In genomic region chr4:84965558-84966381, GRCh38 we compare ENCODE assay signal across 1 cellular context.
A peak's percentile ranks its signal among the peaks of the same experiment; 100 is the strongest.
TF ChIP-seq lines count a peak whose summit lies in the region.

No MANE protein-coding gene starts in this region.

TF ChIP-seq in SK-N-SH, 30 proteins besides CTCF, POLR2A, EP300 and RAD21 (continued from another document):
- TF ChIP-seq PBX3 (IDR thresholded peaks at IDR 0.05) (no peak), GATA2 (CRISPR knock-in tag; IDR thresholded peaks at IDR 0.05) (no peak), YY1 (IDR thresholded peaks at IDR 0.05; ENCODE audit: low read depth) (peak; percentile 28; the same call in 1 of the 2 replicates), MAX (IDR thresholded peaks at IDR 0.05; ENCODE audit: low read depth) (no peak), FOXM1 (IDR thresholded peaks at IDR 0.05; ENCODE audit: low read depth) (no peak), FOXJ3 (CRISPR knock-in tag; IDR thresholded peaks at IDR 0.05) (no peak; the same call in 1 of the 2 replicates), RCOR1 (IDR thresholded peaks at IDR 0.05; ENCODE audit: low read length) (no peak), EZH2phosphoT487 (IDR thresholded peaks at IDR 0.05; ENCODE audit: borderline replicate concordance, low read depth) (no peak), USF1 (IDR thresholded peaks at IDR 0.05; ENCODE audit: borderline replicate concordance, low read depth) (no peak), RXRA (IDR thresholded peaks at IDR 0.05; ENCODE audit: borderline replicate concordance, low read depth) (no peak), TCF12 (IDR thresholded peaks at IDR 0.05) (no peak), ELF1 (IDR thresholded peaks at IDR 0.05) (no peak), MEF2A (IDR thresholded peaks at IDR 0.05; ENCODE audit: borderline replicate concordance, low read depth) (no peak), USF2 (IDR thresholded peaks at IDR 0.05; ENCODE audit: borderline replicate concordance, low read depth, low read length) (no peak), NRF1 (IDR thresholded peaks at IDR 0.05; ENCODE audit: low read depth, low read length) (no peak), IRF3 (IDR thresholded peaks at IDR 0.05; ENCODE audit: low read depth, low read length) (no peak), ZBTB33 (IDR thresholded peaks at IDR 0.05; ENCODE audit: borderline replicate concordance, low read depth) (no peak)
